In the genomic region with DNA sequence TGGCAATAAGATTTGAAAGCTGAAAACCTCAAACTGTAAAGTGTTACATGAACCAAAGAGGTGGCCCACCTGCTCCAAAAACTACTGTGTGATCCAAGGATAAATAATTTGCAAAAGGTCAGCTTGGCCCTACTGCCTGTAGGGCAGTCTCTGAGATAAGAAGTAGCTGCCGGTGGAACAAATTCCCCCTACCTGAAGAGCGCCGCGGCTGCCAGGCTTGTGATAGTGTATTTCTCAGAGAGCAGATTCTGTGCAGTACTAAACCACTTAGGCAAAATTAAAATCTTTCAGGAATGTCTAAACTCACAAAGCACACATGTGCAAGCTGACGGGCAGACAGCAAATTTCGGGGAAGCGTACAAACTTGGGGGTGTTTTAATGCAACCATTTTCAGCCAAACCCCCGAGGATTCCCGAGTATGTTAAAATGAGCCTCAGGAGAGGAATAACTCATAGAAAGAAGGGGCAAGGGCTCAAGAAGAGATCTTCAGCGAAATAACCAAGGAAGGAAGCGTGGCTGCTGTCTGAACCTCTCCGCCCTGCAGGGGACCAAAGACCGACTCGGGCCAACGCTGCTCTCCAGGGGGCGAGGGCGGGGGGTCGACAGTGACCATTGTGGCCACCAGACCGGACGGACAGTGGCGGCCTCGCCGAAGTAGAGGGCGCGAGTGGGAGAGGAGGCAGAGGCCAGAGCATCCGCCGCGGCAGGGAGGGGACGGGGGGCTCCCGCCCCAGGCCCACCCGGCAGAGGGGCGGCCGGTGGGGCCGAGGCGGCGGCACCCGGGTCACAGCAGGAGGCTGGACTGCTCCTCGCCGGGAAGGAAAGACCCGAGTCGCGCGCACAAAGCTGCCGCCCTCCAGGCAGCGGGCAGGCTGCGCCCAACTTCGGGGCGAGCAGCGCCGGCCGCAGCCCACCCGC, we compare ENCODE assay signal across 8 cellular contexts. TPM values are rescaled to one million over a fixed set of nuclear protein-coding genes. Genes with fewer than 3 reads are reported as not detected.
DNase-seq lines count a peak whose midpoint lies in the region; TF ChIP-seq lines count a peak whose summit lies in the region.

No MANE protein-coding gene starts in this region.

- CTCF ChIA-PET in HEK293T (lab: Yijun Ruan, JAX), result no interaction called here

- peak overlapping the region; percentile 91 for H3K27ac ChIP-seq in left ventricle myocardium inferior (replicated peaks)

- no peaks in the 10 kb centered on the region for H3K36me3 ChIP-seq in left ventricle myocardium inferior

- H3K4me1 ChIP-seq in left ventricle myocardium inferior, result peaks cover 58% of the 10 kb centered on the region

- intact Hi-C loops in left ventricle myocardium inferior (cut with micrococcal nuclease), result loop anchor here (10.0 kb wide), 1 partner anchor 158 kb away; no protein-coding TSS in a partner anchor

- POLR2A ChIA-PET in HEK293T (lab: Yijun Ruan, JAX), result no interaction called here

- H3K27me3 ChIP-seq in left ventricle myocardium inferior (ENCODE audit: low read depth), result no peaks in the 10 kb centered on the region

- DNase-seq in stimulated activated CD4-positive, alpha-beta T cell treated with anti-CD3 and anti-CD28 coated beads, Interleukin-15, amount 100 ng/mL, for 24 hours, result peak; percentile 33
- DNase-seq in stimulated activated CD4-positive, alpha-beta T cell treated with anti-CD3 and anti-CD28 coated beads, Interleukin-4, amount 100 ng/mL, for 24 hours, result no peak
- DNase-seq in HEK293T (ENCODE audit: extremely low spot score) (peak; percentile 26), NCI-H1105 (lab: John Stamatoyannopoulos, UW) (peak; percentile 26), left ventricle myocardium inferior (peak; percentile 33), putamen (ENCODE audit: low spot score) (peak; percentile 23), occipital lobe (lab: John Stamatoyannopoulos, UW) (no peak)
- DNase-seq in activated CD8-positive, alpha-beta memory T cell treated with anti-CD3 and anti-CD28 coated beads, Interleukin-2, amount 50 U/mL, for 48 hours, result peak; percentile 65

- no peaks in the 10 kb centered on the region for H3K9me3 ChIP-seq in left ventricle myocardium inferior (replicated peaks)

- peak; percentile 23 for TF ChIP-seq CTCF in left ventricle myocardium inferior (IDR thresholded peaks at IDR 0.05; ENCODE audit: borderline replicate concordance)

- peak overlapping the region; percentile 91 for H3K4me3 ChIP-seq in left ventricle myocardium inferior

TF ChIP-seq in HEK293T, 16 proteins besides CTCF, POLR2A, EP300 and RAD21:
- TF ChIP-seq CTBP1 (IDR thresholded peaks at IDR 0.05; ENCODE audit: borderline replicate concordance), result no peak

RNA-seq across cellular contexts. Expression of gene HYCC1, which starts 0.9 kb away (rescaled TPM):
- 34.8 TPM for total RNA-seq in left ventricle myocardium inferior
- total RNA-seq in occipital lobe, result 168 TPM

Comparison
In these comparisons a context has a peak if more than half of its experiments do, and no peak if none do; other contexts are left out.
1. DNase-seq: peak in stimulated activated CD4-positive, alpha-beta T cell treated with anti-CD3 and anti-CD28 coated beads, Interleukin-15, amount 100 ng/mL, for 24 hours (single experiment), HEK293T (single experiment), NCI-H1105 (single experiment), activated CD8-positive, alpha-beta memory T cell treated with anti-CD3 and anti-CD28 coated beads, Interleukin-2, amount 50 U/mL, for 48 hours (single experiment), left ventricle myocardium inferior (single experiment) and putamen (single experiment); none in stimulated activated CD4-positive, alpha-beta T cell treated with anti-CD3 and anti-CD28 coated beads, Interleukin-4, amount 100 ng/mL, for 24 hours (single experiment) and occipital lobe (single experiment).